28 cellular contexts compared by ENCODE assay signal in genomic region chr7:152095771-152096170, GRCh38.
"Had no signal": no experiment of that assay in that cellular context is flagged by ENCODE, and none has a peak within 500 bp of the region (broad histone marks: within the 10 kb centered on the region; RNA-seq: fewer than 3 reads in every experiment).

No MANE protein-coding gene starts in this region.

- FAIRE-seq: colon, endothelial cell of umbilical vein had no signal

- ATAC-seq: effector memory CD8-positive, alpha-beta T cell; esophagus mucosa; foreskin keratinocyte; gastrocnemius medialis; gastroesophageal sphincter; heart left ventricle; heart right ventricle had no signal

- H3K4me1 ChIP-seq: colonic mucosa, esophagus muscularis mucosa, esophagus squamous epithelium, foreskin keratinocyte, gastroesophageal sphincter, heart left ventricle, heart right ventricle had no signal

- H3K9me3 ChIP-seq: colonic mucosa, esophagus muscularis mucosa, esophagus squamous epithelium, gastrocnemius medialis, gastroesophageal sphincter, heart left ventricle, heart right ventricle had no signal

- H3K36me3 ChIP-seq: colonic mucosa, gastrocnemius medialis had no signal

- H3K27me3 Mint-ChIP-seq: dendritic cell treated with granulocyte-macrophage colony-stimulating factor and Interleukin-4, amounts not matched to agents 40 ng/mL and 50 ng/mL, for 4 days; effector memory CD8-positive, alpha-beta T cell had no signal

- H3K27ac Mint-ChIP-seq: dendritic cell treated with granulocyte-macrophage colony-stimulating factor and Interleukin-4, amounts not matched to agents 40 ng/mL and 50 ng/mL, for 4 days; effector memory CD8-positive, alpha-beta T cell; endodermal cell had no signal

- H3K27ac ChIP-seq: colonic mucosa, coronary artery, dorsolateral prefrontal cortex, epithelial cell of prostate, esophagus muscularis mucosa, esophagus squamous epithelium, foreskin keratinocyte, gastrocnemius medialis, gastroesophageal sphincter, heart left ventricle, heart right ventricle, hepatocyte had no signal

- H3K9me3 Mint-ChIP-seq: dendritic cell treated with granulocyte-macrophage colony-stimulating factor and Interleukin-4, amounts not matched to agents 40 ng/mL and 50 ng/mL, for 4 days; effector memory CD8-positive, alpha-beta T cell had no signal

- H3K4me3 Mint-ChIP-seq: dendritic cell treated with granulocyte-macrophage colony-stimulating factor and Interleukin-4, amounts not matched to agents 40 ng/mL and 50 ng/mL, for 4 days; effector memory CD8-positive, alpha-beta T cell; endodermal cell had no signal

- H3K4me3 ChIP-seq: colonic mucosa, coronary artery, dorsolateral prefrontal cortex, esophagus muscularis mucosa, esophagus squamous epithelium, gastrocnemius medialis, gastroesophageal sphincter, heart left ventricle, heart right ventricle, hepatocyte had no signal

- DNase-seq: colonic mucosa; cortex of kidney; dermis blood vessel endothelial cell; dorsolateral prefrontal cortex; effector CD4-positive, alpha-beta T cell; effector CD8-positive, alpha-beta T cell; effector memory CD4-positive, alpha-beta T cell; effector memory CD8-positive, alpha-beta T cell; endodermal cell; erythroblast; esophagus squamous epithelium; foreskin fibroblast; foreskin keratinocyte; foreskin melanocyte; gastrocnemius medialis; glutamatergic neuron; head of caudate nucleus; heart left ventricle; heart right ventricle had no signal
